Comparison of ENCODE assay signal across 21 cellular contexts in genomic region chr12:42960087-42960527, GRCh38.
DNase-seq lines count a peak whose midpoint lies in the region; ATAC-seq, FAIRE-seq and TF ChIP-seq lines count a peak whose summit lies in the region.
"Had no signal": no experiment of that assay in that cellular context is flagged by ENCODE, and none has a peak within 500 bp of the region (broad histone marks: within the 10 kb centered on the region; RNA-seq: fewer than 3 reads in every experiment).

No MANE protein-coding gene starts in this region.

- H2AFZ ChIP-seq in HepG2 (ENCODE audit: low read length) = no peak overlapping the region
- H2AFZ ChIP-seq: hepatocyte, parathyroid adenoma had no signal

- H4K20me1 ChIP-seq in HepG2 (ENCODE audit: insufficient read depth, low read length) = no peaks in the 10 kb centered on the region

- H3K9me3 ChIP-seq in HepG2 (ENCODE audit: low read length) (no peaks in the 10 kb centered on the region; the same call in 1 of the 2 replicates), right lobe of liver (no peaks in the 10 kb centered on the region)
- H3K9me3 ChIP-seq: spleen had no signal

- H3K79me2 ChIP-seq in HepG2 (ENCODE audit: insufficient read depth, low read length) = no peaks in the 10 kb centered on the region
- H3K79me2 ChIP-seq: hepatocyte, parathyroid adenoma had no signal

- H3K27ac ChIP-seq in HepG2 (ENCODE audit: extremely low read length, insufficient read depth, low read length) (no peak overlapping the region), right lobe of liver (no peak overlapping the region), epithelial cell of prostate (peak overlapping the region; percentile 95), brain microvascular endothelial cell (no peak overlapping the region)
- H3K27ac ChIP-seq: hepatocyte, parathyroid adenoma, spleen had no signal

- H3K4me3 ChIP-seq in HepG2 (replicated peaks in 1 of 3; ENCODE audit: insufficient read depth in 1 of 3, low read depth in 2 of 3, low read length in 3 of 3) = no peak overlapping the region
- no peak overlapping the region for H3K4me3 ChIP-seq in right lobe of liver
- H3K4me3 ChIP-seq in brain microvascular endothelial cell (ENCODE audit: low read depth, low read length) = no peak overlapping the region
- H3K4me3 ChIP-seq: hepatocyte, spleen had no signal

- H3K27me3 ChIP-seq in HepG2 (ENCODE audit: control insufficient read depth in 1 of 2, insufficient read depth in 2 of 2, low read length in 2 of 2) = no peaks in the 10 kb centered on the region
- no peaks in the 10 kb centered on the region for H3K27me3 ChIP-seq in right lobe of liver
- no peaks in the 10 kb centered on the region for H3K27me3 ChIP-seq in brain microvascular endothelial cell (replicated peaks)
- H3K27me3 ChIP-seq: hepatocyte, spleen had no signal

- BruUV-seq in HepG2 (replicated peaks; lab: Mats Ljungman, UMichigan) = no TSS peak

- H3K4me1 ChIP-seq in HepG2 (ENCODE audit: insufficient read depth, low read length) = no peaks in the 10 kb centered on the region
- H3K4me1 ChIP-seq in right lobe of liver = no peaks in the 10 kb centered on the region
- H3K4me1 ChIP-seq: parathyroid adenoma, spleen had no signal

- POLR2A ChIA-PET in HepG2 (lab: Yijun Ruan, JAX) = no interaction called here

- TF ChIP-seq EP300 in HepG2 (IDR thresholded peaks at IDR 0.05; ENCODE audit: low read depth in 2 of 2, low read length in 2 of 2) = no peak
- no peak for TF ChIP-seq EP300 in HepG2 (CRISPR knock-in tag; IDR thresholded peaks at IDR 0.05; ENCODE audit: borderline replicate concordance)

- WGBS in HepG2 (ENCODE audit: low lambda C conversion rate) = 85% methylated on average over 3 of the region's 4 CpGs
- whole genome bisulfite sequencing in right lobe of liver (ENCODE audit: insufficient coverage, low coverage, low lambda C conversion rate, missing lambda C conversion rate) = 69% methylated on average over 4 of the region's 4 CpGs

- no peak for TF ChIP-seq CTCF in HepG2 (CRISPR knock-in tag; IDR thresholded peaks at IDR 0.05)
- TF ChIP-seq CTCF in right lobe of liver (IDR thresholded peaks at IDR 0.05) = no peak
- TF ChIP-seq CTCF in brain microvascular endothelial cell (IDR thresholded peaks at IDR 0.05; ENCODE audit: low read depth, low read length, missing control alignments) = no peak

- H3K4me2 ChIP-seq in HepG2 (ENCODE audit: low read depth, low read length) = no peak overlapping the region
- H3K4me2 ChIP-seq: hepatocyte had no signal

- intact Hi-C loops in HepG2 (cut with micrococcal nuclease; ENCODE audit: unreplicated experiment) (no loop called here), right lobe of liver (cut with DNase I) (no loop called here)

- DNase-seq in HepG2 (ENCODE audit: low spot score) = no peak
- DNase-seq in right lobe of liver = no peak
- DNase-seq in RPMI7951 (ENCODE audit: low read depth) = peak; percentile 33
- DNase-seq in epithelial cell of prostate (ENCODE audit: low read depth, low spot score) = peak; percentile 34
- peak; percentile 73 for DNase-seq in urothelium cell line (ENCODE audit: low spot score)
- no peak for DNase-seq in NCI-H146 (lab: John Stamatoyannopoulos, UW)
- DNase-seq in NCI-H2107 (lab: John Stamatoyannopoulos, UW) = no peak
- DNase-seq in brain microvascular endothelial cell = no peak
- DNase-seq: activated CD4-positive, CD25-positive, alpha-beta regulatory T cell; activated CD8-positive, alpha-beta memory T cell treated with anti-CD3 and anti-CD28 coated beads, Interleukin-2, amount 10 ng/mL, durations not matched to agents 7 days and 5 days; activated effector memory CD4-positive, alpha-beta T cell treated with anti-CD3 and anti-CD28 coated beads, Interleukin-2, amount 50 U/mL, for 16 hours; CD8-positive, alpha-beta T cell; GDM1; KBM-7; NCI-H1417; OCI-M1; spleen; SW 1271 had no signal

- TF ChIP-seq RAD21 in HepG2 (CRISPR knock-in tag; IDR thresholded peaks at IDR 0.05) = no peak

- H3K9ac ChIP-seq in HepG2 (ENCODE audit: insufficient read depth, low read depth, low read length) = no peak overlapping the region
- H3K9ac ChIP-seq: parathyroid adenoma had no signal

- H3K36me3 ChIP-seq in HepG2 (replicated peaks in 1 of 2; ENCODE audit: control insufficient read depth in 1 of 2, insufficient read depth in 2 of 2, low read length in 2 of 2) = no peaks in the 10 kb centered on the region
- H3K36me3 ChIP-seq in right lobe of liver = no peaks in the 10 kb centered on the region
- no peaks in the 10 kb centered on the region for H3K36me3 ChIP-seq in brain microvascular endothelial cell (replicated peaks)
- H3K36me3 ChIP-seq: spleen had no signal

- TF ChIP-seq POLR2A in HepG2 (IDR thresholded peaks at IDR 0.05; ENCODE audit: insufficient read depth in 1 of 2, low read depth in 2 of 2, low read length in 2 of 2) = no peak
- TF ChIP-seq POLR2A in right lobe of liver (IDR thresholded peaks at IDR 0.05) = no peak

- CTCF ChIA-PET in HepG2 (lab: Yijun Ruan, JAX; ENCODE audit: low intra/inter-chr PET ratio, low total read pairs) = no interaction called here

- in situ Hi-C loops in HepG2 (cut with HindIII; ENCODE audit: extremely low pct_ligation_motif_present, low pct_unique_long_range_greater_than_20kb) = no loop called here
- in situ Hi-C loops in brain microvascular endothelial cell (cut with HindIII; ENCODE audit: low pct_ligation_motif_present, low sequenced_read_pairs) = no loop called here

- FAIRE-seq in HepG2 (lab: Jason Lieb, UNC) (no peak), urothelium cell line (lab: Jason Lieb, UNC) (no peak)

- ATAC-seq in HepG2 (no peak), right lobe of liver (no peak)
- ATAC-seq: activated CD8-positive, alpha-beta memory T cell treated with anti-CD3 and anti-CD28 coated beads, Interleukin-2, amount 10 ng/mL, durations not matched to agents 7 days and 5 days; CD8-positive, alpha-beta T cell; stimulated activated memory B cell treated with anti-CD40 and anti-IgM and Interleukin-4, amounts not matched to agents 10 μg/mL and 1 μg/mL and 100 μg/mL, for 72 hours had no signal

TF ChIP-seq in HepG2, 621 proteins besides CTCF, POLR2A, EP300 and RAD21:
- TF ChIP-seq CREB1 (IDR thresholded peaks at IDR 0.05) = peak; percentile 18; the same call in 1 of the 2 replicates
- TF ChIP-seq CREB1 (CRISPR knock-in tag; IDR thresholded peaks at IDR 0.05) = no peak
- TF ChIP-seq ATF7 (IDR thresholded peaks at IDR 0.05) = peak; percentile 49
- TF ChIP-seq ATF7 (CRISPR knock-in tag; IDR thresholded peaks at IDR 0.05) = no peak
- no peak for TF ChIP-seq RFX5 (IDR thresholded peaks at IDR 0.05; ENCODE audit: low read depth, low read length)
- TF ChIP-seq MTA1 (CRISPR knock-in tag; IDR thresholded peaks at IDR 0.05; ENCODE audit: borderline replicate concordance) = no peak
- no peak for TF ChIP-seq ZBTB7A (CRISPR knock-in tag; IDR thresholded peaks at IDR 0.05)
- no peak for TF ChIP-seq ZNF674 (CRISPR knock-in tag; IDR thresholded peaks at IDR 0.05; ENCODE audit: low read depth)
- no peak for TF ChIP-seq ZFP36 (IDR thresholded peaks at IDR 0.05; ENCODE audit: borderline replicate concordance, low read depth, low read length, partially characterized antibody)
- no peak for TF ChIP-seq FOXP4 (CRISPR knock-in tag; IDR thresholded peaks at IDR 0.05)
- no peak for TF ChIP-seq RNF219 (CRISPR knock-in tag; IDR thresholded peaks at IDR 0.05)

Comparison
In these comparisons a context has a peak if more than half of its experiments do, and no peak if none do; other contexts are left out.
1. DNase-seq: peak in RPMI7951 (single experiment), epithelial cell of prostate (single experiment) and urothelium cell line (single experiment); none in HepG2 (single experiment), right lobe of liver (0 of 3), NCI-H146 (single experiment), NCI-H2107 (single experiment) and brain microvascular endothelial cell (single experiment).